1 cellular context compared by ENCODE assay signal in genomic region chr13:33446821-33447481, GRCh38.
TF ChIP-seq lines count a peak whose summit lies in the region.

No MANE protein-coding gene starts in this region.

TF ChIP-seq in GM23338, 12 proteins besides CTCF, POLR2A, EP300 and RAD21 (continued from another document):
- TF ChIP-seq, protein P1, sequence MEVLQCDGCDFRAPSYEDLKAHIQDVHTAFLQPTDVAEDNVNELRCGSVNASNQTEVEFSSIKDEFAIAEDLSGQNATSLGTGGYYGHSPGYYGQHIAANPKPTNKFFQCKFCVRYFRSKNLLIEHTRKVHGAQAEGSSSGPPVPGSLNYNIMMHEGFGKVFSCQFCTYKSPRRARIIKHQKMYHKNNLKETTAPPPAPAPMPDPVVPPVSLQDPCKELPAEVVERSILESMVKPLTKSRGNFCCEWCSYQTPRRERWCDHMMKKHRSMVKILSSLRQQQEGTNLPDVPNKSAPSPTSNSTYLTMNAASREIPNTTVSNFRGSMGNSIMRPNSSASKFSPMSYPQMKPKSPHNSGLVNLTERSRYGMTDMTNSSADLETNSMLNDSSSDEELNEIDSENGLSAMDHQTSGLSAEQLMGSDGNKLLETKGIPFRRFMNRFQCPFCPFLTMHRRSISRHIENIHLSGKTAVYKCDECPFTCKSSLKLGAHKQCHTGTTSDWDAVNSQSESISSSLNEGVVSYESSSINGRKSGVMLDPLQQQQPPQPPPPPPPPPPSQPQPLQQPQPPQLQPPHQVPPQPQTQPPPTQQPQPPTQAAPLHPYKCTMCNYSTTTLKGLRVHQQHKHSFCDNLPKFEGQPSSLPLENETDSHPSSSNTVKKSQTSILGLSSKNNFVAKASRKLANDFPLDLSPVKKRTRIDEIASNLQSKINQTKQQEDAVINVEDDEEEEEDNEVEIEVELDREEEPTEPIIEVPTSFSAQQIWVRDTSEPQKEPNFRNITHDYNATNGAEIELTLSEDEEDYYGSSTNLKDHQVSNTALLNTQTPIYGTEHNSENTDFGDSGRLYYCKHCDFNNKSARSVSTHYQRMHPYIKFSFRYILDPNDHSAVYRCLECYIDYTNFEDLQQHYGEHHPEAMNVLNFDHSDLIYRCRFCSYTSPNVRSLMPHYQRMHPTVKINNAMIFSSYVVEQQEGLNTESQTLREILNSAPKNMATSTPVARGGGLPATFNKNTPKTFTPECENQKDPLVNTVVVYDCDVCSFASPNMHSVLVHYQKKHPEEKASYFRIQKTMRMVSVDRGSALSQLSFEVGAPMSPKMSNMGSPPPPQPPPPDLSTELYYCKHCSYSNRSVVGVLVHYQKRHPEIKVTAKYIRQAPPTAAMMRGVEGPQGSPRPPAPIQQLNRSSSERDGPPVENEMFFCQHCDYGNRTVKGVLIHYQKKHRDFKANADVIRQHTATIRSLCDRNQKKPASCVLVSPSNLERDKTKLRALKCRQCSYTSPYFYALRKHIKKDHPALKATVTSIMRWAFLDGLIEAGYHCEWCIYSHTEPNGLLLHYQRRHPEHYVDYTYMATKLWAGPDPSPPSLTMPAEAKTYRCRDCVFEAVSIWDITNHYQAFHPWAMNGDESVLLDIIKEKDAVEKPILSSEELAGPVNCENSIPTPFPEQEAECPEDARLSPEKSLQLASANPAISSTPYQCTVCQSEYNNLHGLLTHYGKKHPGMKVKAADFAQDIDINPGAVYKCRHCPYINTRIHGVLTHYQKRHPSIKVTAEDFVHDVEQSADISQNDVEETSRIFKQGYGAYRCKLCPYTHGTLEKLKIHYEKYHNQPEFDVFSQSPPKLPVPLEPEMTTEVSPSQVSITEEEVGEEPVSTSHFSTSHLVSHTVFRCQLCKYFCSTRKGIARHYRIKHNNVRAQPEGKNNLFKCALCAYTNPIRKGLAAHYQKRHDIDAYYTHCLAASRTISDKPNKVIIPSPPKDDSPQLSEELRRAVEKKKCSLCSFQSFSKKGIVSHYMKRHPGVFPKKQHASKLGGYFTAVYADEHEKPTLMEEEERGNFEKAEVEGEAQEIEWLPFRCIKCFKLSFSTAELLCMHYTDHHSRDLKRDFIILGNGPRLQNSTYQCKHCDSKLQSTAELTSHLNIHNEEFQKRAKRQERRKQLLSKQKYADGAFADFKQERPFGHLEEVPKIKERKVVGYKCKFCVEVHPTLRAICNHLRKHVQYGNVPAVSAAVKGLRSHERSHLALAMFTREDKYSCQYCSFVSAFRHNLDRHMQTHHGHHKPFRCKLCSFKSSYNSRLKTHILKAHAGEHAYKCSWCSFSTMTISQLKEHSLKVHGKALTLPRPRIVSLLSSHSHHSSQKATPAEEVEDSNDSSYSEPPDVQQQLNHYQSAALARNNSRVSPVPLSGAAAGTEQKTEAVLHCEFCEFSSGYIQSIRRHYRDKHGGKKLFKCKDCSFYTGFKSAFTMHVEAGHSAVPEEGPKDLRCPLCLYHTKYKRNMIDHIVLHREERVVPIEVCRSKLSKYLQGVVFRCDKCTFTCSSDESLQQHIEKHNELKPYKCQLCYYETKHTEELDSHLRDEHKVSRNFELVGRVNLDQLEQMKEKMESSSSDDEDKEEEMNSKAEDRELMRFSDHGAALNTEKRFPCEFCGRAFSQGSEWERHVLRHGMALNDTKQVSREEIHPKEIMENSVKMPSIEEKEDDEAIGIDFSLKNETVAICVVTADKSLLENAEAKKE (CRISPR knock-in tag; IDR thresholded peaks at IDR 0.05) = no peak
- TF ChIP-seq, protein P2, sequence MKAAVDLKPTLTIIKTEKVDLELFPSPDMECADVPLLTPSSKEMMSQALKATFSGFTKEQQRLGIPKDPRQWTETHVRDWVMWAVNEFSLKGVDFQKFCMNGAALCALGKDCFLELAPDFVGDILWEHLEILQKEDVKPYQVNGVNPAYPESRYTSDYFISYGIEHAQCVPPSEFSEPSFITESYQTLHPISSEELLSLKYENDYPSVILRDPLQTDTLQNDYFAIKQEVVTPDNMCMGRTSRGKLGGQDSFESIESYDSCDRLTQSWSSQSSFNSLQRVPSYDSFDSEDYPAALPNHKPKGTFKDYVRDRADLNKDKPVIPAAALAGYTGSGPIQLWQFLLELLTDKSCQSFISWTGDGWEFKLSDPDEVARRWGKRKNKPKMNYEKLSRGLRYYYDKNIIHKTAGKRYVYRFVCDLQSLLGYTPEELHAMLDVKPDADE (IDR thresholded peaks at IDR 0.05) = no peak
- no peak for TF ChIP-seq REST (IDR thresholded peaks at IDR 0.05; ENCODE audit: unreplicated experiment)
- TF ChIP-seq STAT1 (IDR thresholded peaks at IDR 0.05; ENCODE audit: unreplicated experiment) = no peak
- no peak for TF ChIP-seq ZNF331 (CRISPR knock-in tag; IDR thresholded peaks at IDR 0.05; ENCODE audit: low read depth)
